8 cellular contexts compared by ENCODE assay signal in the genomic region with DNA sequence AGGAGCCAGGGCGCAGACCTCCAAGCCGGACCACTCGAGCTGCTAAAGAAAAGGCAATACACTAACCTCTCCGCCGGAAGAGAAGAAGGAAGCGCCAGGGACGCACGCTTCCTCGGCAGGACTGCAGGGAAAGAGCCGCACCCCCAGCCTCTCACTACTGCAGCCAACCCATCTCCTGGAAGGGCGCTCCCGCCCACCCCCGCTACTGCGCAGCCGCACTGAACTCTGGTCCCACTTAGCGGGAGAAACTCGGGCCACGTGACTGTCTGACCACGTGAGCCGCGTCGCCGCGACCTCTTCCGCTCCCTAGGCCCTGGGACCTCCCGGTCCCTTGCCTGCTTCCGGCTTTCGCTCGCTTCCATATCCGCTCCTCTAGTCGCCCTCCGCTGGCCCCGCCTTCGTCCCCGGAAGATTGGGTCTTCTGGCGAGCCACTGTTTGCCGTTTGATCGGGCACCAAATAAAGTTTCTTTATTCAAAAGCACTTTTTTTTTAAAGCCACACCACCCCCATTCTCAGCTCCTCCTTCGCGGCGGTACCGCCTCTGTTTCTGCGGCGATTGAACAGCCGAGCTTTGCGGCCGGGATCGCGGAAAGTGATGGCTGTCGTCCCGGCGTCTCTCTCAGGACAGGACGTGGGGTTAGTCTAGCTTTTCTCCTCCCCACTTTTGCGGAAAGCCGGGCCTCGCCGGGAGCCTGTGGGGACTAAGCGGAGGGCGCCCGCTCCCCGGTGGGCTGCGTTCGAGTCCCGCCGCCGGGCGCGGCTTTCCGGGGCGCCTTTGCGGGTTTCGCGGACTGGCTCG. TPM values are rescaled to one million over a fixed set of nuclear protein-coding genes. Genes with fewer than 3 reads are reported as not detected.
DNase-seq lines count a peak whose midpoint lies in the region; ATAC-seq and TF ChIP-seq lines count a peak whose summit lies in the region.

A gene with protein sequence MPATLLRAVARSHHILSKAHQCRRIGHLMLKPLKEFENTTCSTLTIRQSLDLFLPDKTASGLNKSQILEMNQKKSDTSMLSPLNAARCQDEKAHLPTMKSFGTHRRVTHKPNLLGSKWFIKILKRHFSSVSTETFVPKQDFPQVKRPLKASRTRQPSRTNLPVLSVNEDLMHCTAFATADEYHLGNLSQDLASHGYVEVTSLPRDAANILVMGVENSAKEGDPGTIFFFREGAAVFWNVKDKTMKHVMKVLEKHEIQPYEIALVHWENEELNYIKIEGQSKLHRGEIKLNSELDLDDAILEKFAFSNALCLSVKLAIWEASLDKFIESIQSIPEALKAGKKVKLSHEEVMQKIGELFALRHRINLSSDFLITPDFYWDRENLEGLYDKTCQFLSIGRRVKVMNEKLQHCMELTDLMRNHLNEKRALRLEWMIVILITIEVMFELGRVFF (minus strand): TSS at position 177 of the 800 bp plus-strand sequence. CDS start 6,315 bp downstream, outside the sequence.

- intact Hi-C loops in CD14-positive monocyte (cut with micrococcal nuclease) (loop anchor here (2.0 to 5.0 kb wide), 3 partner anchors 40 to 61 kb away; a partner anchor contains a TSS), left lung (cut with DNase I) (no loop called here)

- peak within 1 kb of the TSS; percentile 74 to 86 for H3K4me3 ChIP-seq in left lung

- DNase-seq in CD14-positive monocyte (ENCODE audit: low spot score), result peak; percentile 100
- DNase-seq in NCI-H82 (lab: John Stamatoyannopoulos, UW), result peak; percentile 100
- DNase-seq in activated CD4-positive, alpha-beta T cell treated with anti-CD3 and anti-CD28 coated beads, Interleukin-2, amount 50 U/mL, for 48 hours, result peak; percentile 99
- peak; percentile 100 for DNase-seq in dermis blood vessel endothelial cell
- peak; percentile 100 for DNase-seq in left lung
- peak; percentile 96 to 98 for DNase-seq in stimulated activated CD4-positive, alpha-beta T cell treated with anti-CD3 and anti-CD28 coated beads, Interleukin-2, amount 100 ng/mL, for 48 hours

- H3K4me1 ChIP-seq in left lung, result peaks cover 8 to 28% of the 10 kb centered on the region in 2 donors

- no peaks in the 10 kb centered on the region for H3K27me3 ChIP-seq in left lung

- no peak for TF ChIP-seq CTCF in CD14-positive monocyte (IDR thresholded peaks at IDR 0.05)
- no peak for TF ChIP-seq CTCF in left lung (IDR thresholded peaks at IDR 0.05)

- ATAC-seq in GM19397 (IDR thresholded peaks at IDR 0.05; ENCODE audit: unreplicated experiment) (peak; percentile 97), HG03571 (IDR thresholded peaks at IDR 0.05; ENCODE audit: unreplicated experiment) (peak; percentile 98), left lung (peak; percentile 97)

- peak within 1 kb of the TSS; percentile 98 for H3K27ac ChIP-seq in left lung

- peaks cover 0 to 5% of the 10 kb centered on the region in 2 donors for H3K36me3 ChIP-seq in left lung

- no peaks in the 10 kb centered on the region for H3K9me3 ChIP-seq in left lung

- peak within 1 kb of the TSS; percentile 89 to 98 (median 96) for H3K27ac Mint-ChIP-seq in CD14-positive monocyte

- H3K27me3 Mint-ChIP-seq in CD14-positive monocyte (ENCODE audit: low read depth in 3 of 3), result peaks cover 0 to 4% (median 0%) of the 10 kb centered on the region in 3 donors

- H3K4me3 Mint-ChIP-seq in CD14-positive monocyte, result peak within 1 kb of the TSS; percentile 97 to 98

- H3K9me3 Mint-ChIP-seq in CD14-positive monocyte, result peaks cover 0 to 2% (median 0%) of the 10 kb centered on the region in 7 donors

- peaks cover 14 to 16% of the 10 kb centered on the region in 2 donors for H3K36me3 Mint-ChIP-seq in CD14-positive monocyte

- H3K4me1 Mint-ChIP-seq in CD14-positive monocyte, result peaks cover 43% of the 10 kb centered on the region

RNA-seq across cellular contexts. Expression of the gene that starts here (rescaled TPM):
- 1 to 10 TPM; 5.7 to 6.6 TPM for polyA plus RNA-seq in CD14-positive monocyte
- total RNA-seq in dermis blood vessel endothelial cell, result 27.9 and 32.2 TPM in 2 replicates
- total RNA-seq in left lung, result 10 to 100 TPM; 16.0 to 17.4 TPM

Comparison
In these comparisons a context has a peak if more than half of its experiments do, and no peak if none do; other contexts are left out.
1. Peak in every context shown above with its lines: DNase-seq, ATAC-seq, H3K4me3 ChIP-seq and H3K27ac ChIP-seq.
2. intact Hi-C loops: an anchor here in CD14-positive monocyte (2.0 to 5.0 kb wide); none called in left lung.